Comparison of ENCODE assay signal across 2 cellular contexts in the genomic region with DNA sequence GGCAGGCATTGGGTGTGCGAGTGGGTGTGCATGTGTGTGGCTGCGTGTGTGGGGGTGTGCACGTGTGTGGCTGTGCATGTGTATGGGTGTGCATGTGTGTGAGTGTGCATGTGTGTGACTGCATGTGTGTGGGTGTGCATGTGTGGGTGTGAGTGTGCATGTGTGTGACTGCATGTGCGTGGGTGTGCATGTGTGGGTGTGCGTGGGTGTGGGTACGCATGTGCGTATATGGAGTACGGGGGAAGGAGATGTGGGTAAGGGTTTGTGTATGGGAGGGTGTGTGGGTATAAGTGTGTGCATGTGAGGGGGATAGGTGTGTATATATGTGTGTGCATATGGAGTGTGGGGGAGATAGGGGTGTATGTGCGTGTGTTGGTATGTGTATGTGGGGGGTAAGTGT.
TF ChIP-seq lines count a peak whose summit lies in the region.

No MANE protein-coding gene starts in this region.

TF ChIP-seq in HEK293, 187 proteins besides CTCF, POLR2A, EP300 and RAD21:
- TF ChIP-seq ZNF548 (tag by site-specific recombination; IDR thresholded peaks at IDR 0.05) (no peak), ZNF132 (tag by site-specific recombination; IDR thresholded peaks at IDR 0.05; ENCODE audit: borderline replicate concordance) (no peak), ZFHX2 (tag by site-specific recombination; conservative IDR thresholded peaks at IDR 0.05) (peak; percentile 100), EGR2 (tag by site-specific recombination; IDR thresholded peaks at IDR 0.05; ENCODE audit: low read depth) (peak; percentile 99)
- TF ChIP-seq, protein P1, sequence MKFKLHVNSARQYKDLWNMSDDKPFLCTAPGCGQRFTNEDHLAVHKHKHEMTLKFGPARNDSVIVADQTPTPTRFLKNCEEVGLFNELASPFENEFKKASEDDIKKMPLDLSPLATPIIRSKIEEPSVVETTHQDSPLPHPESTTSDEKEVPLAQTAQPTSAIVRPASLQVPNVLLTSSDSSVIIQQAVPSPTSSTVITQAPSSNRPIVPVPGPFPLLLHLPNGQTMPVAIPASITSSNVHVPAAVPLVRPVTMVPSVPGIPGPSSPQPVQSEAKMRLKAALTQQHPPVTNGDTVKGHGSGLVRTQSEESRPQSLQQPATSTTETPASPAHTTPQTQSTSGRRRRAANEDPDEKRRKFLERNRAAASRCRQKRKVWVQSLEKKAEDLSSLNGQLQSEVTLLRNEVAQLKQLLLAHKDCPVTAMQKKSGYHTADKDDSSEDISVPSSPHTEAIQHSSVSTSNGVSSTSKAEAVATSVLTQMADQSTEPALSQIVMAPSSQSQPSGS (tag by site-specific recombination; IDR thresholded peaks at IDR 0.05; ENCODE audit: low read depth), result no peak
- TF ChIP-seq, protein P2, sequence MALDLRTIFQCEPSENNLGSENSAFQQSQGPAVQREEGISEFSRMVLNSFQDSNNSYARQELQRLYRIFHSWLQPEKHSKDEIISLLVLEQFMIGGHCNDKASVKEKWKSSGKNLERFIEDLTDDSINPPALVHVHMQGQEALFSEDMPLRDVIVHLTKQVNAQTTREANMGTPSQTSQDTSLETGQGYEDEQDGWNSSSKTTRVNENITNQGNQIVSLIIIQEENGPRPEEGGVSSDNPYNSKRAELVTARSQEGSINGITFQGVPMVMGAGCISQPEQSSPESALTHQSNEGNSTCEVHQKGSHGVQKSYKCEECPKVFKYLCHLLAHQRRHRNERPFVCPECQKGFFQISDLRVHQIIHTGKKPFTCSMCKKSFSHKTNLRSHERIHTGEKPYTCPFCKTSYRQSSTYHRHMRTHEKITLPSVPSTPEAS (tag by site-specific recombination; IDR thresholded peaks at IDR 0.05), result peak; percentile 76
- TF ChIP-seq, protein P3, sequence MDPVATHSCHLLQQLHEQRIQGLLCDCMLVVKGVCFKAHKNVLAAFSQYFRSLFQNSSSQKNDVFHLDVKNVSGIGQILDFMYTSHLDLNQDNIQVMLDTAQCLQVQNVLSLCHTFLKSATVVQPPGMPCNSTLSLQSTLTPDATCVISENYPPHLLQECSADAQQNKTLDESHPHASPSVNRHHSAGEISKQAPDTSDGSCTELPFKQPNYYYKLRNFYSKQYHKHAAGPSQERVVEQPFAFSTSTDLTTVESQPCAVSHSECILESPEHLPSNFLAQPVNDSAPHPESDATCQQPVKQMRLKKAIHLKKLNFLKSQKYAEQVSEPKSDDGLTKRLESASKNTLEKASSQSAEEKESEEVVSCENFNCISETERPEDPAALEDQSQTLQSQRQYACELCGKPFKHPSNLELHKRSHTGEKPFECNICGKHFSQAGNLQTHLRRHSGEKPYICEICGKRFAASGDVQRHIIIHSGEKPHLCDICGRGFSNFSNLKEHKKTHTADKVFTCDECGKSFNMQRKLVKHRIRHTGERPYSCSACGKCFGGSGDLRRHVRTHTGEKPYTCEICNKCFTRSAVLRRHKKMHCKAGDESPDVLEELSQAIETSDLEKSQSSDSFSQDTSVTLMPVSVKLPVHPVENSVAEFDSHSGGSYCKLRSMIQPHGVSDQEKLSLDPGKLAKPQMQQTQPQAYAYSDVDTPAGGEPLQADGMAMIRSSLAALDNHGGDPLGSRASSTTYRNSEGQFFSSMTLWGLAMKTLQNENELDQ (tag by site-specific recombination; IDR thresholded peaks at IDR 0.05; ENCODE audit: low read depth), result no peak
- TF ChIP-seq, protein P4, sequence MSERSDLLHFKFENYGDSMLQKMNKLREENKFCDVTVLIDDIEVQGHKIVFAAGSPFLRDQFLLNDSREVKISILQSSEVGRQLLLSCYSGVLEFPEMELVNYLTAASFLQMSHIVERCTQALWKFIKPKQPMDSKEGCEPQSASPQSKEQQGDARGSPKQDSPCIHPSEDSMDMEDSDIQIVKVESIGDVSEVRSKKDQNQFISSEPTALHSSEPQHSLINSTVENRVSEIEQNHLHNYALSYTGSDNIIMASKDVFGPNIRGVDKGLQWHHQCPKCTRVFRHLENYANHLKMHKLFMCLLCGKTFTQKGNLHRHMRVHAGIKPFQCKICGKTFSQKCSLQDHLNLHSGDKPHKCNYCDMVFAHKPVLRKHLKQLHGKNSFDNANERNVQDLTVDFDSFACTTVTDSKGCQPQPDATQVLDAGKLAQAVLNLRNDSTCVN (tag by site-specific recombination; optimal IDR thresholded peaks at IDR 0.05), result peak; percentile 13
- TF ChIP-seq, protein P5, sequence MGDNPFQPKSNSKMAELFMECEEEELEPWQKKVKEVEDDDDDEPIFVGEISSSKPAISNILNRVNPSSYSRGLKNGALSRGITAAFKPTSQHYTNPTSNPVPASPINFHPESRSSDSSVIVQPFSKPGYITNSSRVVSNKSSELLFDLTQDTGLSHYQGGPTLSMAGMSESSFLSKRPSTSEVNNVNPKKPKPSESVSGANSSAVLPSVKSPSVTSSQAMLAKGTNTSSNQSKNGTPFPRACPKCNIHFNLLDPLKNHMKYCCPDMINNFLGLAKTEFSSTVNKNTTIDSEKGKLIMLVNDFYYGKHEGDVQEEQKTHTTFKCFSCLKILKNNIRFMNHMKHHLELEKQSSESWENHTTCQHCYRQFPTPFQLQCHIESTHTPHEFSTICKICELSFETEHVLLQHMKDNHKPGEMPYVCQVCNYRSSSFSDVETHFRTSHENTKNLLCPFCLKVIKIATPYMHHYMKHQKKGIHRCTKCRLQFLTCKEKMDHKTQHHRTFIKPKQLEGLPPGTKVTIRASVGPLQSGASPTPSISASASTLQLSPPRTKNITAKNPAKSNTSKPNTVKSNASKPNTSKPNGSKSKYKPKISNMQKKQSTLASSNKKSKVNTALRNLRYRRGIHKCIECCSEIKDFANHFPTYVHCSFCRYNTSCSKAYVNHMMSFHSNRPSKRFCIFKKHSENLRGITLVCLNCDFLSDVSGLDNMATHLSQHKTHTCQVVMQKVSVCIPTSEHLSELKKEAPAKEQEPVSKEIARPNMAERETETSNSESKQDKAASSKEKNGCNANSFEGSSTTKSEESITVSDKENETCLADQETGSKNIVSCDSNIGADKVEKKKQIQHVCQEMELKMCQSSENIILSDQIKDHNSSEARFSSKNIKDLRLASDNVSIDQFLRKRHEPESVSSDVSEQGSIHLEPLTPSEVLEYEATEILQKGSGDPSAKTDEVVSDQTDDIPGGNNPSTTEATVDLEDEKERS (tag by site-specific recombination; IDR thresholded peaks at IDR 0.05), result no peak
- TF ChIP-seq, protein P6, sequence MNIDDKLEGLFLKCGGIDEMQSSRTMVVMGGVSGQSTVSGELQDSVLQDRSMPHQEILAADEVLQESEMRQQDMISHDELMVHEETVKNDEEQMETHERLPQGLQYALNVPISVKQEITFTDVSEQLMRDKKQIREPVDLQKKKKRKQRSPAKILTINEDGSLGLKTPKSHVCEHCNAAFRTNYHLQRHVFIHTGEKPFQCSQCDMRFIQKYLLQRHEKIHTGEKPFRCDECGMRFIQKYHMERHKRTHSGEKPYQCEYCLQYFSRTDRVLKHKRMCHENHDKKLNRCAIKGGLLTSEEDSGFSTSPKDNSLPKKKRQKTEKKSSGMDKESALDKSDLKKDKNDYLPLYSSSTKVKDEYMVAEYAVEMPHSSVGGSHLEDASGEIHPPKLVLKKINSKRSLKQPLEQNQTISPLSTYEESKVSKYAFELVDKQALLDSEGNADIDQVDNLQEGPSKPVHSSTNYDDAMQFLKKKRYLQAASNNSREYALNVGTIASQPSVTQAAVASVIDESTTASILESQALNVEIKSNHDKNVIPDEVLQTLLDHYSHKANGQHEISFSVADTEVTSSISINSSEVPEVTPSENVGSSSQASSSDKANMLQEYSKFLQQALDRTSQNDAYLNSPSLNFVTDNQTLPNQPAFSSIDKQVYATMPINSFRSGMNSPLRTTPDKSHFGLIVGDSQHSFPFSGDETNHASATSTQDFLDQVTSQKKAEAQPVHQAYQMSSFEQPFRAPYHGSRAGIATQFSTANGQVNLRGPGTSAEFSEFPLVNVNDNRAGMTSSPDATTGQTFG (tag by site-specific recombination; IDR thresholded peaks at IDR 0.05; ENCODE audit: borderline replicate concordance), result no peak
TF ChIP-seq in HEK293: peak in this region for 4.

TF ChIP-seq in H1, 55 proteins besides CTCF, POLR2A, EP300 and RAD21:
- TF ChIP-seq HDAC6 (IDR thresholded peaks at IDR 0.05; ENCODE audit: low read depth, low read length), result no peak
- TF ChIP-seq SAP30 (IDR thresholded peaks at IDR 0.05; ENCODE audit: insufficient read depth, insufficient replicate concordance, low read length), result no peak
- TF ChIP-seq KDM4A (IDR thresholded peaks at IDR 0.05; ENCODE audit: low read depth, low read length, severe bottlenecking), result no peak
- TF ChIP-seq YY1 (IDR thresholded peaks at IDR 0.05; ENCODE audit: low read depth, low read length), result no peak
- TF ChIP-seq SP1 (IDR thresholded peaks at IDR 0.05; ENCODE audit: low read depth, low read length), result no peak
- no peak for TF ChIP-seq TCF12 (IDR thresholded peaks at IDR 0.05; ENCODE audit: low read depth, low read length)
- TF ChIP-seq EGR1 (IDR thresholded peaks at IDR 0.05; ENCODE audit: borderline replicate concordance, low read depth, low read length), result no peak
- TF ChIP-seq, protein P7, sequence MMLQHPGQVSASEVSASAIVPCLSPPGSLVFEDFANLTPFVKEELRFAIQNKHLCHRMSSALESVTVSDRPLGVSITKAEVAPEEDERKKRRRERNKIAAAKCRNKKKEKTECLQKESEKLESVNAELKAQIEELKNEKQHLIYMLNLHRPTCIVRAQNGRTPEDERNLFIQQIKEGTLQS (IDR thresholded peaks at IDR 0.05; ENCODE audit: insufficient read depth, low read depth, low read length), result no peak
- TF ChIP-seq CHD1 (IDR thresholded peaks at IDR 0.05; ENCODE audit: low read depth, low read length), result no peak
- TF ChIP-seq MAFK (IDR thresholded peaks at IDR 0.05; ENCODE audit: low read depth, low read length), result no peak
- TF ChIP-seq SP4 (IDR thresholded peaks at IDR 0.05; ENCODE audit: low read length), result no peak
- TF ChIP-seq NRF1 (IDR thresholded peaks at IDR 0.05; ENCODE audit: low read depth, low read length), result no peak
